Comparison of ENCODE assay signal across 1 cellular context in the genomic region with DNA sequence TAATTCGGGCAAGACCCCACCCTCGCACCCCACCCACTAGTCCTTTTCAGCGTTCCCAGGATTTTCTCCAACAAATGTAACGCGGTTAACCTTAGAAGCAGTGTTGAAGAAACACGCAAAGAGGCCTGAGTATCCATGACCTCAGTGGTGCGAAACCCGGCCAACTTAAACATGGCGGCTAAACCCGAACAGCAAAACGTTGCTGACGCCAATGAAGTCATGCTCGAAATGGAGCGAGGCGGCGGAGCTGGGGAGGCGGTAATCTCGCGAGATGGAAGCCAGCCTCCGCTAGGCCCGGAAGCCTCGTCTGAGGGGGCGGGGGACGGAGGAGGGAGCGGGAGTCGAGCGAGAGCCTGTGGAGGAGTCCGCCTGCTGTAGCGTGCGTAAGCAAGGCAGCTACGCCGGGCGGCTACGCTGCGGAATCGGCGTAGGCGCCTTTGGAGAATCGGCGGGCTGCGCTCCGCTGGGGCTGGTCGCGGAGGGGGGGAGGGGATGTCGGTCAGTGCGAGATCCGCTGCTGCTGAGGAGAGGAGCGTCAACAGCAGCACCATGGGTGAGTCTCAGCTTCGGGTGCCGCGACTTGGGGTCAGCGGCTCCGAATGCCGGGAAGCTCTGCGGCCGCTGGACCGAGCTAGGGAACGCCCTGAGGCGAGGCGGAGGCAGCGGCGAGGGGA.
TF ChIP-seq lines count a peak whose summit lies in the region.

A gene (plus strand): TSS at position 340 of the 674 bp plus-strand sequence. CDS start 153 bp downstream, at position 493.

TF ChIP-seq in GM12878, 131 proteins besides CTCF, POLR2A, EP300 and RAD21 (continued from another document):
- TF ChIP-seq, protein P1, sequence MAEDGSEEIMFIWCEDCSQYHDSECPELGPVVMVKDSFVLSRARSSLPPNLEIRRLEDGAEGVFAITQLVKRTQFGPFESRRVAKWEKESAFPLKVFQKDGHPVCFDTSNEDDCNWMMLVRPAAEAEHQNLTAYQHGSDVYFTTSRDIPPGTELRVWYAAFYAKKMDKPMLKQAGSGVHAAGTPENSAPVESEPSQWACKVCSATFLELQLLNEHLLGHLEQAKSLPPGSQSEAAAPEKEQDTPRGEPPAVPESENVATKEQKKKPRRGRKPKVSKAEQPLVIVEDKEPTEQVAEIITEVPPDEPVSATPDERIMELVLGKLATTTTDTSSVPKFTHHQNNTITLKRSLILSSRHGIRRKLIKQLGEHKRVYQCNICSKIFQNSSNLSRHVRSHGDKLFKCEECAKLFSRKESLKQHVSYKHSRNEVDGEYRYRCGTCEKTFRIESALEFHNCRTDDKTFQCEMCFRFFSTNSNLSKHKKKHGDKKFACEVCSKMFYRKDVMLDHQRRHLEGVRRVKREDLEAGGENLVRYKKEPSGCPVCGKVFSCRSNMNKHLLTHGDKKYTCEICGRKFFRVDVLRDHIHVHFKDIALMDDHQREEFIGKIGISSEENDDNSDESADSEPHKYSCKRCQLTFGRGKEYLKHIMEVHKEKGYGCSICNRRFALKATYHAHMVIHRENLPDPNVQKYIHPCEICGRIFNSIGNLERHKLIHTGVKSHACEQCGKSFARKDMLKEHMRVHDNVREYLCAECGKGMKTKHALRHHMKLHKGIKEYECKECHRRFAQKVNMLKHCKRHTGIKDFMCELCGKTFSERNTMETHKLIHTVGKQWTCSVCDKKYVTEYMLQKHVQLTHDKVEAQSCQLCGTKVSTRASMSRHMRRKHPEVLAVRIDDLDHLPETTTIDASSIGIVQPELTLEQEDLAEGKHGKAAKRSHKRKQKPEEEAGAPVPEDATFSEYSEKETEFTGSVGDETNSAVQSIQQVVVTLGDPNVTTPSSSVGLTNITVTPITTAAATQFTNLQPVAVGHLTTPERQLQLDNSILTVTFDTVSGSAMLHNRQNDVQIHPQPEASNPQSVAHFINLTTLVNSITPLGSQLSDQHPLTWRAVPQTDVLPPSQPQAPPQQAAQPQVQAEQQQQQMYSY (CRISPR knock-in tag; IDR thresholded peaks at IDR 0.05) = no peak
- TF ChIP-seq SMAD5 (IDR thresholded peaks at IDR 0.05; ENCODE audit: low read depth) = no peak
- TF ChIP-seq MTA2 (IDR thresholded peaks at IDR 0.05; ENCODE audit: low read depth) = 0 out of 2 replicates have a peak, but pooled peaks have one; percentile 1
- 0 out of 2 replicates have a peak, but pooled peaks have one; percentile 4 for TF ChIP-seq NRF1 (conservative IDR thresholded peaks at IDR 0.05; ENCODE audit: low read depth, low read length)
- TF ChIP-seq STAT1 (conservative IDR thresholded peaks at IDR 0.05) = no peak
- TF ChIP-seq ETV6 (conservative IDR thresholded peaks at IDR 0.05 in 1 of 2, IDR thresholded peaks at IDR 0.05 in 1 of 2; ENCODE audit: borderline replicate concordance in 1 of 2, low read depth in 1 of 2) = no peak; a peak in 1 of 4 replicates
- 0 out of 2 replicates have a peak, but pooled peaks have one; percentile 2 for TF ChIP-seq TARDBP (IDR thresholded peaks at IDR 0.05; ENCODE audit: borderline replicate concordance)
- 0 out of 2 replicates have a peak, but pooled peaks have one; percentile 3 for TF ChIP-seq CBX5 (IDR thresholded peaks at IDR 0.05; ENCODE audit: low read depth)
- TF ChIP-seq TAF1 (IDR thresholded peaks at IDR 0.05; ENCODE audit: borderline replicate concordance, low read depth, low read length) = peak; percentile 91
- TF ChIP-seq SIN3A (IDR thresholded peaks at IDR 0.05; ENCODE audit: low read depth, low read length) = peak; percentile 73; the same call in 1 of the 2 replicates
- TF ChIP-seq TCF3 (IDR thresholded peaks at IDR 0.05; ENCODE audit: borderline replicate concordance, insufficient read depth, low read depth, low read length) = 0 out of 2 replicates have a peak, but pooled peaks have one; percentile 12
- TF ChIP-seq CBFB (IDR thresholded peaks at IDR 0.05; ENCODE audit: low read depth) = peak; percentile 94
- TF ChIP-seq KLF5 (IDR thresholded peaks at IDR 0.05; ENCODE audit: partially characterized antibody) = peak; percentile 68
- peak; percentile 94 for TF ChIP-seq ATF7 (IDR thresholded peaks at IDR 0.05; ENCODE audit: low read depth)
- TF ChIP-seq NFXL1 (IDR thresholded peaks at IDR 0.05; ENCODE audit: borderline replicate concordance) = no peak
- TF ChIP-seq HCFC1 (IDR thresholded peaks at IDR 0.05; ENCODE audit: low read length) = peak; percentile 62
- peak; percentile 49 for TF ChIP-seq RELA (IDR thresholded peaks at IDR 0.05; ENCODE audit: borderline replicate concordance, partially characterized antibody)
- TF ChIP-seq, protein P2, sequence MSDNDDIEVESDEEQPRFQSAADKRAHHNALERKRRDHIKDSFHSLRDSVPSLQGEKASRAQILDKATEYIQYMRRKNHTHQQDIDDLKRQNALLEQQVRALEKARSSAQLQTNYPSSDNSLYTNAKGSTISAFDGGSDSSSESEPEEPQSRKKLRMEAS (IDR thresholded peaks at IDR 0.05; ENCODE audit: low read depth, low read length) = 0 out of 2 replicates have a peak, but pooled peaks have one; percentile 30
- TF ChIP-seq CEBPB (IDR thresholded peaks at IDR 0.05; ENCODE audit: borderline replicate concordance in 1 of 2, low read depth in 2 of 2, low read length in 2 of 2) = peak in 1 of 2 experiments; percentile 32; a peak in 1 of 4 replicates
- TF ChIP-seq BMI1 (IDR thresholded peaks at IDR 0.05; ENCODE audit: borderline replicate concordance) = no peak
- peak; percentile 71 for TF ChIP-seq NR2C1 (IDR thresholded peaks at IDR 0.05)
- peak; percentile 98 for TF ChIP-seq YY1 (IDR thresholded peaks at IDR 0.05; ENCODE audit: low read depth, low read length)
- TF ChIP-seq, protein P3, sequence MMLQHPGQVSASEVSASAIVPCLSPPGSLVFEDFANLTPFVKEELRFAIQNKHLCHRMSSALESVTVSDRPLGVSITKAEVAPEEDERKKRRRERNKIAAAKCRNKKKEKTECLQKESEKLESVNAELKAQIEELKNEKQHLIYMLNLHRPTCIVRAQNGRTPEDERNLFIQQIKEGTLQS (IDR thresholded peaks at IDR 0.05; ENCODE audit: borderline replicate concordance, extremely low read depth, low read depth, low read length) = no peak
- TF ChIP-seq RUNX3 (IDR thresholded peaks at IDR 0.05; ENCODE audit: low read length) = peak; percentile 47
- no peak for TF ChIP-seq IRF4 (IDR thresholded peaks at IDR 0.05; ENCODE audit: low read depth, low read length)
- TF ChIP-seq ZNF217 (IDR thresholded peaks at IDR 0.05) = peak; percentile 98
- peak; percentile 94 for TF ChIP-seq BRCA1 (IDR thresholded peaks at IDR 0.05; ENCODE audit: low read depth, low read length)
- TF ChIP-seq MXI1 (IDR thresholded peaks at IDR 0.05; ENCODE audit: low read depth, low read length) = peak; percentile 80; the same call in 1 of the 2 replicates
- peak; percentile 81 for TF ChIP-seq HDGF (IDR thresholded peaks at IDR 0.05)
- TF ChIP-seq, protein P4, sequence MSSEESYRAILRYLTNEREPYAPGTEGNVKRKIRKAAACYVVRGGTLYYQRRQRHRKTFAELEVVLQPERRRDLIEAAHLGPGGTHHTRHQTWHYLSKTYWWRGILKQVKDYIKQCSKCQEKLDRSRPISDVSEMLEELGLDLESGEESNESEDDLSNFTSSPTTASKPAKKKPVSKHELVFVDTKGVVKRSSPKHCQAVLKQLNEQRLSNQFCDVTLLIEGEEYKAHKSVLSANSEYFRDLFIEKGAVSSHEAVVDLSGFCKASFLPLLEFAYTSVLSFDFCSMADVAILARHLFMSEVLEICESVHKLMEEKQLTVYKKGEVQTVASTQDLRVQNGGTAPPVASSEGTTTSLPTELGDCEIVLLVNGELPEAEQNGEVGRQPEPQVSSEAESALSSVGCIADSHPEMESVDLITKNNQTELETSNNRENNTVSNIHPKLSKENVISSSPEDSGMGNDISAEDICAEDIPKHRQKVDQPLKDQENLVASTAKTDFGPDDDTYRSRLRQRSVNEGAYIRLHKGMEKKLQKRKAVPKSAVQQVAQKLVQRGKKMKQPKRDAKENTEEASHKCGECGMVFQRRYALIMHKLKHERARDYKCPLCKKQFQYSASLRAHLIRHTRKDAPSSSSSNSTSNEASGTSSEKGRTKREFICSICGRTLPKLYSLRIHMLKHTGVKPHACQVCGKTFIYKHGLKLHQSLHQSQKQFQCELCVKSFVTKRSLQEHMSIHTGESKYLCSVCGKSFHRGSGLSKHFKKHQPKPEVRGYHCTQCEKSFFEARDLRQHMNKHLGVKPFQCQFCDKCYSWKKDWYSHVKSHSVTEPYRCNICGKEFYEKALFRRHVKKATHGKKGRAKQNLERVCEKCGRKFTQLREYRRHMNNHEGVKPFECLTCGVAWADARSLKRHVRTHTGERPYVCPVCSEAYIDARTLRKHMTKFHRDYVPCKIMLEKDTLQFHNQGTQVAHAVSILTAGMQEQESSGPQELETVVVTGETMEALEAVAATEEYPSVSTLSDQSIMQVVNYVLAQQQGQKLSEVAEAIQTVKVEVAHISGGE (CRISPR knock-in tag; IDR thresholded peaks at IDR 0.05) = no peak
- TF ChIP-seq SRF (IDR thresholded peaks at IDR 0.05; ENCODE audit: low read depth in 2 of 2, low read length in 2 of 2) = no peak
- no peak for TF ChIP-seq KAT2A (conservative IDR thresholded peaks at IDR 0.05; ENCODE audit: control insufficient read depth, low read depth, low read length)
